10 cellular contexts compared by ENCODE assay signal in genomic region chr3:170868577-170869239, GRCh38. TPM values are rescaled to one million over a fixed set of nuclear protein-coding genes. Genes with fewer than 3 reads are reported as not detected.
DNase-seq lines count a peak whose midpoint lies in the region; FAIRE-seq and TF ChIP-seq lines count a peak whose summit lies in the region.
"Had no signal": no experiment of that assay in that cellular context is flagged by ENCODE, and none has a peak within 500 bp of the region (broad histone marks: within the 10 kb centered on the region; RNA-seq: fewer than 3 reads in every experiment).

No MANE protein-coding gene starts in this region.

- H3K27me3 Mint-ChIP-seq in activated CD4-positive, alpha-beta T cell treated with anti-CD3 and anti-CD28 coated beads, Interleukin-2, amount 10 ng/mL, durations not matched to agents 7 days and 5 days = no peaks in the 10 kb centered on the region

- H3K9me3 ChIP-seq in kidney (ENCODE audit: control insufficient read depth in 1 of 2, low read length in 2 of 2) (no peaks in the 10 kb centered on the region), thymus (ENCODE audit: control insufficient read depth) (peaks cover 2% of the 10 kb centered on the region)

- intact Hi-C loops in kidney (cut with DNase I) = no loop called here

- no peaks in the 10 kb centered on the region for H3K27me3 ChIP-seq in thymus (ENCODE audit: control insufficient read depth, insufficient read depth)

- peak overlapping the region; percentile 96 for H3K27ac Mint-ChIP-seq in activated CD4-positive, alpha-beta T cell treated with anti-CD3 and anti-CD28 coated beads, Interleukin-2, amount 10 ng/mL, durations not matched to agents 7 days and 5 days

- H3K4me1 ChIP-seq in kidney (ENCODE audit: control insufficient read depth in 1 of 2, insufficient read depth in 1 of 2, low read depth in 1 of 2, low read length in 2 of 2) = peaks cover 6 to 14% of the 10 kb centered on the region in 2 donors
- peaks cover 7% of the 10 kb centered on the region for H3K4me1 ChIP-seq in thymus (ENCODE audit: control insufficient read depth, insufficient read depth, low read length)

- CTCF ChIA-PET in activated CD4-positive, alpha-beta T cell treated with anti-CD3 and anti-CD28 coated beads, Interleukin-2, amount 10 ng/mL, durations not matched to agents 7 days and 5 days (lab: Charles Lee) = interaction anchor here (0.7 to 2.0 kb wide), 4 partner anchors 57 to 353 kb away, joined by 3 to 6 read pairs (median 4); no protein-coding TSS in a partner anchor

- H3K36me3 Mint-ChIP-seq in activated CD4-positive, alpha-beta T cell treated with anti-CD3 and anti-CD28 coated beads, Interleukin-2, amount 10 ng/mL, durations not matched to agents 7 days and 5 days (ENCODE audit: low read depth) = peaks cover 39% of the 10 kb centered on the region

- no peak for TF ChIP-seq CTCF in kidney (IDR thresholded peaks at IDR 0.05; ENCODE audit: borderline replicate concordance, extremely low read depth, insufficient read depth)

- peaks cover 2% of the 10 kb centered on the region for H3K9me3 Mint-ChIP-seq in activated CD4-positive, alpha-beta T cell treated with anti-CD3 and anti-CD28 coated beads, Interleukin-2, amount 10 ng/mL, durations not matched to agents 7 days and 5 days

- peak overlapping the region; percentile 88 for H3K4me3 Mint-ChIP-seq in activated CD4-positive, alpha-beta T cell treated with anti-CD3 and anti-CD28 coated beads, Interleukin-2, amount 10 ng/mL, durations not matched to agents 7 days and 5 days

- FAIRE-seq in kidney (lab: Jason Lieb, UNC) = no peak
- FAIRE-seq: D721Med had no signal

- peak overlapping the region in 1 of 2 donors; percentile 89 for H3K9ac ChIP-seq in kidney (ENCODE audit: low read length in 2 of 2)

- H3K36me3 ChIP-seq in kidney (ENCODE audit: control insufficient read depth in 1 of 2, insufficient read depth in 2 of 2, low read length in 2 of 2) (peaks cover 11 to 24% of the 10 kb centered on the region in 2 donors), thymus (ENCODE audit: control insufficient read depth, insufficient read depth) (peaks cover 15% of the 10 kb centered on the region)

- 82% methylated on average over 9 of the region's 9 CpGs for WGBS in thymus

- no peak overlapping the region for H3K27ac ChIP-seq in kidney (ENCODE audit: low read depth in 2 of 2, low read length in 2 of 2)
- no peak overlapping the region for H3K27ac ChIP-seq in thymus (ENCODE audit: low read depth)

- peaks cover 27% of the 10 kb centered on the region for H3K4me1 Mint-ChIP-seq in activated CD4-positive, alpha-beta T cell treated with anti-CD3 and anti-CD28 coated beads, Interleukin-2, amount 10 ng/mL, durations not matched to agents 7 days and 5 days

- no peak for DNase-seq in activated CD4-positive, alpha-beta T cell treated with anti-CD3 and anti-CD28 coated beads, Interleukin-2, amount 10 ng/mL, durations not matched to agents 7 days and 5 days
- no peak for DNase-seq in activated CD4-positive, alpha-beta T cell treated with anti-CD3 and anti-CD28 coated beads, Interleukin-2, amount 50 U/mL, for 1 hour
- peak; percentile 13 for DNase-seq in activated naive CD4-positive, alpha-beta T cell treated with anti-CD3 and anti-CD28 coated beads, Interleukin-2, amount 50 U/mL, for 16 hours
- DNase-seq in kidney = no peak
- DNase-seq in DMS153 treated with DMSO at 0.1 percent for 48 hours (lab: John Stamatoyannopoulos, UW; ENCODE audit: unreplicated experiment) = no peak
- no peak for DNase-seq in NOMO-1 (lab: John Stamatoyannopoulos, UW; ENCODE audit: unreplicated experiment in 2 of 2)
- no peak for DNase-seq in globus pallidus (ENCODE audit: low spot score)
- DNase-seq: NCI-H1105 treated with DMSO at 0.1 percent for 48 hours had no signal

- H3K4me3 ChIP-seq in kidney (ENCODE audit: low read length in 2 of 2) = peak overlapping the region; percentile 84 to 98
- peak overlapping the region; percentile 95 for H3K4me3 ChIP-seq in thymus (ENCODE audit: low read length)

- POLR2A ChIA-PET in activated CD4-positive, alpha-beta T cell treated with anti-CD3 and anti-CD28 coated beads, Interleukin-2, amount 10 ng/mL, durations not matched to agents 7 days and 5 days (lab: Charles Lee) = no interaction called here

RNA-seq across cellular contexts. Expression of gene RPL22L1, which starts 1.3 kb away (rescaled TPM):
- total RNA-seq in activated CD4-positive, alpha-beta T cell treated with anti-CD3 and anti-CD28 coated beads, Interleukin-2, amount 10 ng/mL, durations not matched to agents 7 days and 5 days = 10 to 100 TPM; 42.4 to 58.5 TPM
- total RNA-seq in kidney = 45.1 TPM
- polyA plus RNA-seq in kidney (ENCODE audit: insufficient read depth, low read depth, low replicate concordance) (34.1 TPM), thymus (245 TPM)

RNA-seq across cellular contexts. Expression of gene EIF5A2, which starts 39.7 kb away (rescaled TPM):
- 10 to 100 TPM; 10.7 to 12.1 TPM for total RNA-seq in activated CD4-positive, alpha-beta T cell treated with anti-CD3 and anti-CD28 coated beads, Interleukin-2, amount 10 ng/mL, durations not matched to agents 7 days and 5 days
- 11.2 TPM for total RNA-seq in kidney
- polyA plus RNA-seq in kidney (ENCODE audit: insufficient read depth, low read depth, low replicate concordance) (6.1 TPM), thymus (2.9 TPM)
